2 cellular contexts compared by ENCODE assay signal in genomic region chr20:53513489-53514298, GRCh38.
TF ChIP-seq lines count a peak whose summit lies in the region.

No MANE protein-coding gene starts in this region.

TF ChIP-seq in IMR-90, 13 proteins besides CTCF, POLR2A, EP300 and RAD21 (continued from another document):
- TF ChIP-seq CHD1 (IDR thresholded peaks at IDR 0.05; ENCODE audit: low read depth, low read length), result no peak
- TF ChIP-seq, protein P1, sequence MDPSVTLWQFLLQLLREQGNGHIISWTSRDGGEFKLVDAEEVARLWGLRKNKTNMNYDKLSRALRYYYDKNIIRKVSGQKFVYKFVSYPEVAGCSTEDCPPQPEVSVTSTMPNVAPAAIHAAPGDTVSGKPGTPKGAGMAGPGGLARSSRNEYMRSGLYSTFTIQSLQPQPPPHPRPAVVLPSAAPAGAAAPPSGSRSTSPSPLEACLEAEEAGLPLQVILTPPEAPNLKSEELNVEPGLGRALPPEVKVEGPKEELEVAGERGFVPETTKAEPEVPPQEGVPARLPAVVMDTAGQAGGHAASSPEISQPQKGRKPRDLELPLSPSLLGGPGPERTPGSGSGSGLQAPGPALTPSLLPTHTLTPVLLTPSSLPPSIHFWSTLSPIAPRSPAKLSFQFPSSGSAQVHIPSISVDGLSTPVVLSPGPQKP (IDR thresholded peaks at IDR 0.05; ENCODE audit: borderline replicate concordance, low read depth, low read length), result no peak
- no peak for TF ChIP-seq FOS (IDR thresholded peaks at IDR 0.05; ENCODE audit: low read depth, low read length)
- TF ChIP-seq MAZ (IDR thresholded peaks at IDR 0.05; ENCODE audit: borderline replicate concordance, low read depth, low read length), result no peak
- TF ChIP-seq RFX5 (IDR thresholded peaks at IDR 0.05; ENCODE audit: low read depth, low read length), result no peak
- no peak for TF ChIP-seq RCOR1 (IDR thresholded peaks at IDR 0.05; ENCODE audit: insufficient replicate concordance, low read length)
- no peak for TF ChIP-seq SMC3 (IDR thresholded peaks at IDR 0.05; ENCODE audit: low read depth, low read length)
- TF ChIP-seq NFE2L2 (IDR thresholded peaks at IDR 0.05; ENCODE audit: low read depth, low read length), result no peak
TF ChIP-seq in IMR-90: peak in this region for 0.

TF ChIP-seq in neural cell, 6 proteins besides CTCF, POLR2A, EP300 and RAD21 (continued from another document):
- TF ChIP-seq, protein P2, sequence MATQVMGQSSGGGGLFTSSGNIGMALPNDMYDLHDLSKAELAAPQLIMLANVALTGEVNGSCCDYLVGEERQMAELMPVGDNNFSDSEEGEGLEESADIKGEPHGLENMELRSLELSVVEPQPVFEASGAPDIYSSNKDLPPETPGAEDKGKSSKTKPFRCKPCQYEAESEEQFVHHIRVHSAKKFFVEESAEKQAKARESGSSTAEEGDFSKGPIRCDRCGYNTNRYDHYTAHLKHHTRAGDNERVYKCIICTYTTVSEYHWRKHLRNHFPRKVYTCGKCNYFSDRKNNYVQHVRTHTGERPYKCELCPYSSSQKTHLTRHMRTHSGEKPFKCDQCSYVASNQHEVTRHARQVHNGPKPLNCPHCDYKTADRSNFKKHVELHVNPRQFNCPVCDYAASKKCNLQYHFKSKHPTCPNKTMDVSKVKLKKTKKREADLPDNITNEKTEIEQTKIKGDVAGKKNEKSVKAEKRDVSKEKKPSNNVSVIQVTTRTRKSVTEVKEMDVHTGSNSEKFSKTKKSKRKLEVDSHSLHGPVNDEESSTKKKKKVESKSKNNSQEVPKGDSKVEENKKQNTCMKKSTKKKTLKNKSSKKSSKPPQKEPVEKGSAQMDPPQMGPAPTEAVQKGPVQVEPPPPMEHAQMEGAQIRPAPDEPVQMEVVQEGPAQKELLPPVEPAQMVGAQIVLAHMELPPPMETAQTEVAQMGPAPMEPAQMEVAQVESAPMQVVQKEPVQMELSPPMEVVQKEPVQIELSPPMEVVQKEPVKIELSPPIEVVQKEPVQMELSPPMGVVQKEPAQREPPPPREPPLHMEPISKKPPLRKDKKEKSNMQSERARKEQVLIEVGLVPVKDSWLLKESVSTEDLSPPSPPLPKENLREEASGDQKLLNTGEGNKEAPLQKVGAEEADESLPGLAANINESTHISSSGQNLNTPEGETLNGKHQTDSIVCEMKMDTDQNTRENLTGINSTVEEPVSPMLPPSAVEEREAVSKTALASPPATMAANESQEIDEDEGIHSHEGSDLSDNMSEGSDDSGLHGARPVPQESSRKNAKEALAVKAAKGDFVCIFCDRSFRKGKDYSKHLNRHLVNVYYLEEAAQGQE (IDR thresholded peaks at IDR 0.05; ENCODE audit: borderline replicate concordance), result no peak
